19 cellular contexts compared by ENCODE assay signal in the genomic region with DNA sequence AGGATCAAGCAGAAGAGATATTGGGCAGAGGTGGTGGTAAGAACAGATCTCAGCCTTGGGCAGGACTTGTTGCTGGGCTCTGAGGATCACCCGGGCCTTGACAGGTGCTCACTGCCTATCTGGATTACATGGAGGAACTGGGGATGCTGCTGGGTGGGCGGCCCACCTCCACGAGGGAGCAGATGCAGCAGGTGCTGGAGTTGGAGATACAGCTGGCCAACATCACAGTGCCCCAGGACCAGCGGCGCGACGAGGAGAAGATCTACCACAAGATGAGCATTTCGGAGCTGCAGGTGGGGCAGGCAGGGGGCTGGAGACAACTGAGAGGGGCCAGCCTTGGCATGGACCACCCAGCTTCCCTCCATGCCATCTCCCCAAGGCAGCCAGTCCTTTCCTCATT. TPM values are rescaled to one million over a fixed set of nuclear protein-coding genes. Genes with fewer than 3 reads are reported as not detected.
A peak's percentile ranks its signal among the peaks of the same experiment; 100 is the strongest.
DNase-seq lines count a peak whose midpoint lies in the region; TF ChIP-seq lines count a peak whose summit lies in the region.
"Had no signal": no experiment of that assay in that cellular context is flagged by ENCODE, and none has a peak within 500 bp of the region (broad histone marks: within the 10 kb centered on the region; RNA-seq: fewer than 3 reads in every experiment).

No MANE protein-coding gene starts in this region.

- H3K27ac Mint-ChIP-seq in glutamatergic neuron (ENCODE audit: unreplicated experiment), result no peak overlapping the region
- H3K27ac Mint-ChIP-seq in HFFc6, result no peak overlapping the region
- H3K27ac Mint-ChIP-seq: B cell; CD4-positive, alpha-beta T cell; CD8-positive, alpha-beta T cell had no signal

- H3K27ac ChIP-seq in osteoblast (ENCODE audit: low read depth, low read length), result no peak overlapping the region
- H3K27ac ChIP-seq in prostate gland, result no peak overlapping the region
- H3K27ac ChIP-seq: 22Rv1; A549; BLaER1 treated with 17β-estradiol and CSF1 and Interleukin-3, amounts not matched to agents 10 nM and 100 nM; C4-2B had no signal

- TF ChIP-seq CTCF in GM10248 (IDR thresholded peaks at IDR 0.05; ENCODE audit: control extremely low read depth, extremely low read depth, low read depth, missing control alignments) (no peak), glutamatergic neuron (IDR thresholded peaks at IDR 0.05; ENCODE audit: partially characterized antibody, unreplicated experiment) (no peak), osteoblast (IDR thresholded peaks at IDR 0.05; ENCODE audit: extremely low read depth, low read depth, low read length) (no peak), HFFc6 (IDR thresholded peaks at IDR 0.05) (no peak), prostate gland (IDR thresholded peaks at IDR 0.05) (no peak)

- H2AFZ ChIP-seq in osteoblast (ENCODE audit: low read length), result no peak overlapping the region

- H3K9me3 ChIP-seq in osteoblast (ENCODE audit: low read depth, low read length) (no peaks in the 10 kb centered on the region), prostate gland (no peaks in the 10 kb centered on the region)
- H3K9me3 ChIP-seq: A549, Caco-2 had no signal

- POLR2A ChIA-PET in GM10248 (lab: Yijun Ruan, JAX), result no interaction called here

- WGBS in prostate gland, result 88% methylated on average over 8 of the region's 8 CpGs

- H3K4me3 ChIP-seq in osteoblast (ENCODE audit: insufficient read depth, low read length) (no peak overlapping the region), prostate gland (no peak overlapping the region)
- H3K4me3 ChIP-seq: A549; BLaER1 treated with 17β-estradiol and CSF1 and Interleukin-3, amounts not matched to agents 10 nM and 100 nM; GM12878 had no signal

- CTCF ChIA-PET in GM10248 (lab: Yijun Ruan, JAX), result interaction anchor here (1.2 kb wide), 1 partner anchor 55 kb away, joined by 4 read pairs; no protein-coding TSS in a partner anchor

- no peak for TF ChIP-seq POLR2A in prostate gland (IDR thresholded peaks at IDR 0.05)

- intact Hi-C loops in prostate gland (cut with DNase I), result no loop called here

- peaks cover 14% of the 10 kb centered on the region for H3K9me3 Mint-ChIP-seq in glutamatergic neuron (ENCODE audit: unreplicated experiment)
- H3K9me3 Mint-ChIP-seq in HFFc6, result no peaks in the 10 kb centered on the region
- H3K9me3 Mint-ChIP-seq: CD4-positive, alpha-beta T cell; CD8-positive, alpha-beta T cell had no signal

- H3K4me3 Mint-ChIP-seq in glutamatergic neuron (ENCODE audit: unreplicated experiment) (peak overlapping the region; percentile 20), HFFc6 (no peak overlapping the region)
- H3K4me3 Mint-ChIP-seq: B cell; CD4-positive, alpha-beta T cell; CD8-positive, alpha-beta T cell had no signal

- H3K4me1 Mint-ChIP-seq in glutamatergic neuron (ENCODE audit: low read depth, unreplicated experiment) (peaks cover 5% of the 10 kb centered on the region), HFFc6 (ENCODE audit: low read depth) (no peaks in the 10 kb centered on the region)
- H3K4me1 Mint-ChIP-seq: B cell had no signal

- no peak overlapping the region for H3K4me2 ChIP-seq in osteoblast (ENCODE audit: insufficient read depth, low read length)
- H3K4me2 ChIP-seq: A549; BLaER1 treated with 17β-estradiol and CSF1 and Interleukin-3, amounts not matched to agents 10 nM and 100 nM had no signal

- H3K36me3 Mint-ChIP-seq in glutamatergic neuron (ENCODE audit: unreplicated experiment) (peaks cover 10% of the 10 kb centered on the region), HFFc6 (ENCODE audit: low read depth) (no peaks in the 10 kb centered on the region)
- H3K36me3 Mint-ChIP-seq: CD8-positive, alpha-beta T cell had no signal

- H3K79me2 ChIP-seq in osteoblast (ENCODE audit: insufficient read depth, low read length), result no peaks in the 10 kb centered on the region

- H3K4me1 ChIP-seq in osteoblast (ENCODE audit: insufficient read depth, low read length), result no peaks in the 10 kb centered on the region
- H3K4me1 ChIP-seq in prostate gland (replicated peaks), result no peaks in the 10 kb centered on the region
- H3K4me1 ChIP-seq: A549; BLaER1 treated with 17β-estradiol and CSF1 and Interleukin-3, amounts not matched to agents 10 nM and 100 nM; Caco-2 had no signal

- no peaks in the 10 kb centered on the region for H3K36me3 ChIP-seq in osteoblast (ENCODE audit: insufficient read depth, low read length)
- no peaks in the 10 kb centered on the region for H3K36me3 ChIP-seq in prostate gland
- H3K36me3 ChIP-seq: BLaER1 treated with 17β-estradiol and CSF1 and Interleukin-3, amounts not matched to agents 10 nM and 100 nM had no signal

- H4K20me1 ChIP-seq in osteoblast (ENCODE audit: insufficient read depth, low read length), result no peaks in the 10 kb centered on the region
- H4K20me1 ChIP-seq: BLaER1 treated with 17β-estradiol and CSF1 and Interleukin-3, amounts not matched to agents 10 nM and 100 nM had no signal

- peaks cover 17% of the 10 kb centered on the region for H3K27me3 ChIP-seq in osteoblast (ENCODE audit: insufficient read depth, low read length)
- no peaks in the 10 kb centered on the region for H3K27me3 ChIP-seq in prostate gland (replicated peaks; ENCODE audit: insufficient read depth)
- H3K27me3 ChIP-seq: BLaER1 treated with 17β-estradiol and CSF1 and Interleukin-3, amounts not matched to agents 10 nM and 100 nM had no signal

- H3K27me3 Mint-ChIP-seq in glutamatergic neuron (ENCODE audit: unreplicated experiment) (peaks cover 11% of the 10 kb centered on the region), HFFc6 (ENCODE audit: insufficient read depth) (peaks cover 49% of the 10 kb centered on the region)

- DNase-seq in GM10248 (ENCODE audit: extremely low spot score) (peak; percentile 4), glutamatergic neuron (no peak), osteoblast (ENCODE audit: insufficient read length, low spot score, missing footprints) (peak; percentile 26), HFFc6 (no peak), prostate gland (ENCODE audit: low spot score) (no peak)
- DNase-seq: AML-193; Caco-2; Calu3; CD4-positive, alpha-beta T cell; CD8-positive, alpha-beta T cell; DMS79 treated with DMSO at 0.1 percent for 48 hours; GF-D8 had no signal

RNA-seq across cellular contexts. Expression of a gene that starts 7.9 kb away (rescaled TPM):
- total RNA-seq in glutamatergic neuron (ENCODE audit: unreplicated experiment) (1.6 TPM), osteoblast (not detected in 2 replicates), prostate gland (under 1 TPM in 1 of 2 donors, not detected in 1; 0.57 TPM)
- total RNA-seq in HFFc6 (2021; fragmentation: NEBNext Ultra II Directional; extraction: Animal tissue kit (Norgen Biotek cat#: 25700)), result not detected
- total RNA-seq: A172; B cell; Caco-2; Calu3; CD4-positive, alpha-beta T cell; CD8-positive, alpha-beta T cell; GM12878 had no signal

RNA-seq across cellular contexts. Expression of a gene that starts 15.4 kb away (rescaled TPM):
- total RNA-seq in glutamatergic neuron (ENCODE audit: unreplicated experiment) (338 TPM), osteoblast (259 and 301 TPM in 2 replicates), prostate gland (100 to 1,000 TPM; 230 to 272 TPM)
- total RNA-seq in HFFc6 (2021; fragmentation: NEBNext Ultra II Directional; extraction: Animal tissue kit (Norgen Biotek cat#: 25700)), result 100 to 1,000 TPM; 620 to 777 (median 730) TPM

RNA-seq across cellular contexts. Expression of a gene that starts 22.3 kb away (rescaled TPM):
- 14.8 TPM for total RNA-seq in glutamatergic neuron (ENCODE audit: unreplicated experiment)
- not detected in 2 replicates for total RNA-seq in osteoblast
- 1 to 10 TPM; 2.7 to 6.0 (median 3.4) TPM for total RNA-seq in HFFc6 (2021; fragmentation: NEBNext Ultra II Directional; extraction: Animal tissue kit (Norgen Biotek cat#: 25700))
- total RNA-seq in prostate gland, result under 1 TPM in 1 of 2 donors, not detected in 1; 0.82 TPM
- total RNA-seq: B cell; CD4-positive, alpha-beta T cell; CD8-positive, alpha-beta T cell had no signal

RNA-seq across cellular contexts. Expression of a gene that starts 30.7 kb away (rescaled TPM):
- total RNA-seq in glutamatergic neuron (ENCODE audit: unreplicated experiment) (346 TPM), osteoblast (215 and 245 TPM in 2 replicates), prostate gland (100 to 1,000 TPM; 331 to 370 TPM)
- 100 to 1,000 TPM; 522 to 605 (median 559) TPM for total RNA-seq in HFFc6 (2021; fragmentation: NEBNext Ultra II Directional; extraction: Animal tissue kit (Norgen Biotek cat#: 25700))

RNA-seq across cellular contexts. Expression of a gene that starts 34.2 kb away (rescaled TPM):
- total RNA-seq in glutamatergic neuron (ENCODE audit: unreplicated experiment) (1.7 TPM), osteoblast (2.7 and 3.3 TPM in 2 replicates), prostate gland (1 to 10 TPM; 6.1 TPM)
- total RNA-seq in HFFc6 (2021; fragmentation: NEBNext Ultra II Directional; extraction: Animal tissue kit (Norgen Biotek cat#: 25700)), result 1 to 10 TPM; 3.3 to 4.8 (median 3.7) TPM
- total RNA-seq: CD4-positive, alpha-beta T cell had no signal

Comparison
In these comparisons a context has a peak if more than half of its experiments do, and no peak if none do; other contexts are left out.
1. DNase-seq: peak in GM10248 (single experiment) and osteoblast (single experiment); none in glutamatergic neuron (single experiment), HFFc6 (single experiment) and prostate gland (single experiment).